ENCODE assay signal across 22 cellular contexts in genomic region chr5:103138202-103138601, GRCh38.
"Had no signal": no experiment of that assay in that cellular context is flagged by ENCODE, and none has a peak within 500 bp of the region (broad histone marks: within the 10 kb centered on the region; RNA-seq: fewer than 3 reads in every experiment).

No MANE protein-coding gene starts in this region.

- DNase-seq: glutamatergic neuron; heart left ventricle; hypothalamus; immature natural killer cell; left cardiac atrium; left ventricle myocardium inferior; midbrain; nucleus accumbens; retina; right cardiac atrium; sigmoid colon; small intestine; spleen; stimulated activated CD4-positive, alpha-beta T cell treated with anti-CD3 and anti-CD28 coated beads, Interleukin-4, amount 100 ng/mL, for 24 hours; stimulated activated naive CD4-positive, alpha-beta T cell; tibial artery; uterus had no signal

- H3K27ac ChIP-seq: heart left ventricle, left ventricle myocardium inferior, parathyroid adenoma, sigmoid colon, spleen, suprapubic skin, thoracic aorta, tibial artery, uterus had no signal

- H3K27me3 ChIP-seq: heart left ventricle, sigmoid colon, spleen, suprapubic skin, tibial artery, uterus had no signal

- H3K9me3 ChIP-seq: heart left ventricle, left ventricle myocardium inferior, sigmoid colon, spleen, suprapubic skin, thoracic aorta, tibial artery, uterus had no signal

- ATAC-seq: heart left ventricle; left cardiac atrium; naive thymus-derived CD8-positive, alpha-beta T cell; right cardiac atrium; stimulated activated effector memory CD8-positive, alpha-beta T cell treated with anti-CD3 and anti-CD28 coated beads, Interleukin-12 subunit alpha, Interleukin-12 subunit beta, amount 100 ng/mL, for 72 hours had no signal

- H3K4me3 ChIP-seq: heart left ventricle, left ventricle myocardium inferior, sigmoid colon, spleen, suprapubic skin, thoracic aorta, tibial artery, uterus had no signal

- H3K4me1 ChIP-seq: heart left ventricle, left ventricle myocardium inferior, parathyroid adenoma, sigmoid colon, suprapubic skin, uterus had no signal

- H3K36me3 ChIP-seq: uterus had no signal
